In the genomic region with DNA sequence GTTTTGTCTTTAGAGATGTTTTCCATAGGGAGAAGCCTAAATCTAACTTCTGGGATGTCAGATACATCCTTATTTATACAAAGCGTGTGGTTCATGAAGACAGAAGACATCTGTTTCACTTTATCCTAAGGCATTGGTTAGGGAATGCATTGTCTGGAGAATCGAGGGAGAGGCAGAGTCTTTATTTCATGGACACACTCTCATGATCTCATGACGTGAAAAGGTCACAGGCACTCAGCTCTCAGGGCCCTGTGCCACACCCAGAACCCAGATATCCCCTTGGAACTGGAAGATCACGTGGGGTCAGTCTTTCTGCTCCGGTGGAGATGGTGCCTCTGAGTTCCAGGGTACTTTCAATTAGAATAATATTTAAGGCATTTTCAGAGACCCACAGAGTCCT, we compare ENCODE assay signal across 16 cellular contexts.
DNase-seq lines count a peak whose midpoint lies in the region; ATAC-seq and TF ChIP-seq lines count a peak whose summit lies in the region.
"Had no signal": no experiment of that assay in that cellular context is flagged by ENCODE, and none has a peak within 500 bp of the region (broad histone marks: within the 10 kb centered on the region; RNA-seq: fewer than 3 reads in every experiment).

No MANE protein-coding gene starts in this region.

- H2BK5ac ChIP-seq in IMR-90 (ENCODE audit: low read depth, low read length, poor library complexity, severe bottlenecking), result no peak overlapping the region

- H2AFZ ChIP-seq in IMR-90 (replicated peaks; ENCODE audit: low read length, poor library complexity) (no peak overlapping the region), fibroblast of lung (ENCODE audit: low read length) (peak overlapping the region; percentile 47)

- intact Hi-C loops in IMR-90 (cut with micrococcal nuclease), result loop anchor here (2.0 kb wide), 1 partner anchor 1298 kb away; no protein-coding TSS in a partner anchor

- peak; percentile 11; the same call in 1 of the 2 replicates for ATAC-seq in IMR-90 (ENCODE audit: low read depth)
- ATAC-seq: GM23338, HepG2 had no signal

- H3K27ac Mint-ChIP-seq in nephron, result peak overlapping the region in 2 of 3 experiments; percentile 15 to 33
- H3K27ac Mint-ChIP-seq: CD4-positive, alpha-beta memory T cell; GM23338 had no signal

- WGBS in IMR-90 (ENCODE audit: extremely low coverage in 2 of 2, insufficient read length in 1 of 2), 2 experiments, result no CpG with 5 or more reads among the region's 5 CpGs

- H3K27ac ChIP-seq in IMR-90 (ENCODE audit: insufficient read depth, low read length) (no peak overlapping the region), fibroblast of lung (ENCODE audit: insufficient read depth, low read length) (no peak overlapping the region)
- H3K27ac ChIP-seq: BLaER1 had no signal

- no peaks in the 10 kb centered on the region for H3K9me3 Mint-ChIP-seq in nephron
- H3K9me3 Mint-ChIP-seq: GM23338 had no signal

- dilution Hi-C loops in IMR-90 (cut with HindIII; ENCODE audit: low sequenced_read_pairs, unreplicated experiment), result no loop called here

- no peak overlapping the region for H3K56ac ChIP-seq in IMR-90 (ENCODE audit: extremely low read depth, insufficient read depth, low read length)

- no peak overlapping the region for H4K8ac ChIP-seq in IMR-90 (ENCODE audit: low read depth in 2 of 2, low read length in 2 of 2)

- in situ Hi-C loops in IMR-90 (cut with MboI; ENCODE audit: low sequenced_read_pairs), result no loop called here

- H3K9me3 ChIP-seq in IMR-90 (ENCODE audit: control insufficient read depth, insufficient read depth, low read length) (no peaks in the 10 kb centered on the region), fibroblast of lung (ENCODE audit: control insufficient read depth, insufficient read depth, low read depth, low read length) (no peaks in the 10 kb centered on the region)

- no peaks in the 10 kb centered on the region for H3K36me3 Mint-ChIP-seq in nephron (ENCODE audit: low read depth)
- H3K36me3 Mint-ChIP-seq: CD14-positive monocyte; CD4-positive, alpha-beta memory T cell had no signal

- no peak overlapping the region for H2AK5ac ChIP-seq in IMR-90 (ENCODE audit: low read depth, low read length)

- no peak overlapping the region for H3K14ac ChIP-seq in IMR-90 (replicated peaks; ENCODE audit: low read depth, low read length)

- no peak overlapping the region for H4K5ac ChIP-seq in IMR-90 (ENCODE audit: low read depth, low read length)

- no peak overlapping the region for H2AK9ac ChIP-seq in IMR-90 (replicated peaks; ENCODE audit: low read depth, low read length, poor library complexity)

- CTCF ChIA-PET in IMR-90 (lab: Yijun Ruan, JAX), result interaction anchor here (0.8 kb wide), 1 partner anchor 8 kb away, joined by 4 read pairs; no protein-coding TSS in a partner anchor

- H2BK120ac ChIP-seq in IMR-90 (ENCODE audit: low read depth, low read length), result no peak overlapping the region

- no peaks in the 10 kb centered on the region for H3K9me1 ChIP-seq in IMR-90 (ENCODE audit: insufficient read depth, low read length)

- POLR2A ChIA-PET in IMR-90 (lab: Charles Lee; ENCODE audit: unreplicated experiment), result no interaction called here

- H3K79me2 ChIP-seq in fibroblast of lung (ENCODE audit: control insufficient read depth, insufficient read depth, low read length), result no peaks in the 10 kb centered on the region

- TF ChIP-seq POLR2A in IMR-90 (IDR thresholded peaks at IDR 0.05; ENCODE audit: low read depth, low read length), result no peak

- no peaks in the 10 kb centered on the region for H3K36me3 ChIP-seq in IMR-90 (ENCODE audit: control insufficient read depth, insufficient read depth, low read length)
- no peaks in the 10 kb centered on the region for H3K36me3 ChIP-seq in fibroblast of lung (ENCODE audit: control insufficient read depth, insufficient read depth, low read length)
- H3K36me3 ChIP-seq: BLaER1 had no signal

- peaks cover 5% of the 10 kb centered on the region for H3K27me3 Mint-ChIP-seq in nephron (ENCODE audit: low read depth)
- H3K27me3 Mint-ChIP-seq: CD4-positive, alpha-beta memory T cell had no signal

- no peak overlapping the region for H3K4ac ChIP-seq in IMR-90 (ENCODE audit: low read depth, low read length)

- no peaks in the 10 kb centered on the region for H3K4me1 ChIP-seq in IMR-90 (ENCODE audit: control insufficient read depth, insufficient read depth, low read length)
- no peaks in the 10 kb centered on the region for H3K4me1 ChIP-seq in fibroblast of lung (ENCODE audit: control insufficient read depth, extremely low read depth, insufficient read depth, low read length)
- H3K4me1 ChIP-seq: BLaER1 had no signal

- no peak overlapping the region for H2BK20ac ChIP-seq in IMR-90 (ENCODE audit: low read depth, low read length)

- no peaks in the 10 kb centered on the region for H3K27me3 ChIP-seq in IMR-90 (ENCODE audit: control insufficient read depth, insufficient read depth, low read length)
- no peaks in the 10 kb centered on the region for H3K27me3 ChIP-seq in fibroblast of lung (ENCODE audit: control insufficient read depth, insufficient read depth, low read length)
- H3K27me3 ChIP-seq: BLaER1 had no signal

- H3K4me1 Mint-ChIP-seq in nephron, result peaks cover 5% of the 10 kb centered on the region
- H3K4me1 Mint-ChIP-seq: CD14-positive monocyte; CD4-positive, alpha-beta memory T cell had no signal

- TF ChIP-seq RAD21 in IMR-90 (IDR thresholded peaks at IDR 0.05; ENCODE audit: low read length), result no peak

- no peak overlapping the region for H3K23ac ChIP-seq in IMR-90 (ENCODE audit: low read depth, low read length)

- H3K4me3 ChIP-seq in IMR-90 (ENCODE audit: insufficient read depth, low read depth, low read length), result no peak overlapping the region
- peak overlapping the region in 1 of 4 experiments; percentile 2 for H3K4me3 ChIP-seq in fibroblast of lung (replicated peaks in 1 of 4; ENCODE audit: control extremely low read depth in 1 of 4, insufficient read depth in 1 of 4, low read depth in 3 of 4, low read length in 4 of 4)
- H3K4me3 ChIP-seq: BLaER1, GM23338 had no signal

- no peaks in the 10 kb centered on the region for H3K79me1 ChIP-seq in IMR-90 (ENCODE audit: low read depth in 1 of 2, low read length in 2 of 2)

- no peak overlapping the region for H3K9ac ChIP-seq in IMR-90 (ENCODE audit: low read depth, low read length)
- no peak overlapping the region for H3K9ac ChIP-seq in fibroblast of lung (ENCODE audit: insufficient read depth, low read length)
- H3K9ac ChIP-seq: BLaER1 had no signal

- H3K4me2 ChIP-seq in IMR-90 (ENCODE audit: low read depth, low read length), result no peak overlapping the region
- no peak overlapping the region for H3K4me2 ChIP-seq in fibroblast of lung (ENCODE audit: extremely low read depth, insufficient read depth, low read length)
- H3K4me2 ChIP-seq: BLaER1, GM23338 had no signal

- H2BK15ac ChIP-seq in IMR-90 (ENCODE audit: low read depth, low read length), result no peak overlapping the region

- no peak overlapping the region for H4K91ac ChIP-seq in IMR-90 (ENCODE audit: insufficient read depth, low read depth, low read length)

- no TSS peak for BruUV-seq in IMR-90 (replicated peaks; lab: Mats Ljungman, UMichigan)

- no peak overlapping the region for H3K18ac ChIP-seq in IMR-90 (ENCODE audit: low read depth, low read length)

- no peak overlapping the region for H3K4me3 Mint-ChIP-seq in nephron
- H3K4me3 Mint-ChIP-seq: CD14-positive monocyte; CD4-positive, alpha-beta memory T cell; GM23338 had no signal

- H4K20me1 ChIP-seq in IMR-90 (ENCODE audit: insufficient read depth, low read length), result no peaks in the 10 kb centered on the region
- H4K20me1 ChIP-seq in fibroblast of lung (ENCODE audit: control insufficient read depth, extremely low read depth, insufficient read depth, low read length), result no peaks in the 10 kb centered on the region
- H4K20me1 ChIP-seq: BLaER1 had no signal

- TF ChIP-seq CTCF in IMR-90 (conservative IDR thresholded peaks at IDR 0.05; ENCODE audit: low read depth, low read length) (no peak), fibroblast of lung (conservative IDR thresholded peaks at IDR 0.05 in 1 of 2, IDR thresholded peaks at IDR 0.05 in 1 of 2; ENCODE audit: low read depth in 1 of 2, low read length in 2 of 2) (no peak), nephron (IDR thresholded peaks at IDR 0.05; ENCODE audit: unreplicated experiment in 3 of 3) (no peak)

- DNase-seq in IMR-90 (no peak), fibroblast of lung (ENCODE audit: low read depth in 2 of 2) (peak in 1 of 2 donors; percentile 4), LoVo (ENCODE audit: low spot score) (no peak), midbrain (lab: John Stamatoyannopoulos, UW) (no peak), OCI-M1 (lab: John Stamatoyannopoulos, UW) (no peak), NOMO-1 (lab: John Stamatoyannopoulos, UW; ENCODE audit: unreplicated experiment in 2 of 2) (no peak)
- DNase-seq: Calu3; CD4-positive, alpha-beta memory T cell; DMS79 treated with DMSO at 0.1 percent for 48 hours; GF-D8; HCEC 1CT had no signal

TF ChIP-seq in IMR-90, 13 proteins besides CTCF, POLR2A, EP300 and RAD21 (continues in another document):
- TF ChIP-seq ELK1 (IDR thresholded peaks at IDR 0.05; ENCODE audit: borderline replicate concordance, low read depth, low read length) (no peak), MAFK (IDR thresholded peaks at IDR 0.05; ENCODE audit: low read depth, low read length) (no peak), BHLHE40 (IDR thresholded peaks at IDR 0.05; ENCODE audit: low read depth, low read length) (no peak), CEBPB (IDR thresholded peaks at IDR 0.05; ENCODE audit: low read depth, low read length) (no peak), MAZ (IDR thresholded peaks at IDR 0.05; ENCODE audit: borderline replicate concordance, low read depth, low read length) (no peak), MXI1 (IDR thresholded peaks at IDR 0.05; ENCODE audit: borderline replicate concordance, low read depth, low read length) (no peak), NFE2L2 (IDR thresholded peaks at IDR 0.05; ENCODE audit: low read depth, low read length) (no peak), RFX5 (IDR thresholded peaks at IDR 0.05; ENCODE audit: low read depth, low read length) (no peak)
- TF ChIP-seq, protein P1, sequence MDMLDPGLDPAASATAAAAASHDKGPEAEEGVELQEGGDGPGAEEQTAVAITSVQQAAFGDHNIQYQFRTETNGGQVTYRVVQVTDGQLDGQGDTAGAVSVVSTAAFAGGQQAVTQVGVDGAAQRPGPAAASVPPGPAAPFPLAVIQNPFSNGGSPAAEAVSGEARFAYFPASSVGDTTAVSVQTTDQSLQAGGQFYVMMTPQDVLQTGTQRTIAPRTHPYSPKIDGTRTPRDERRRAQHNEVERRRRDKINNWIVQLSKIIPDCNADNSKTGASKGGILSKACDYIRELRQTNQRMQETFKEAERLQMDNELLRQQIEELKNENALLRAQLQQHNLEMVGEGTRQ (IDR thresholded peaks at IDR 0.05; ENCODE audit: low read depth, low read length), result no peak
